29 cellular contexts compared by ENCODE assay signal in genomic region chr1:18608534-18608933, GRCh38. TPM values are rescaled to one million over a fixed set of nuclear protein-coding genes. Genes with fewer than 3 reads are reported as not detected.
DNase-seq lines count a peak whose midpoint lies in the region; TF ChIP-seq lines count a peak whose summit lies in the region.
"Had no signal": no experiment of that assay in that cellular context is flagged by ENCODE, and none has a peak within 500 bp of the region (broad histone marks: within the 10 kb centered on the region; RNA-seq: fewer than 3 reads in every experiment).

No MANE protein-coding gene starts in this region.

- H3K9me3 ChIP-seq in SK-N-MC (ENCODE audit: low read depth, low read length): no peaks in the 10 kb centered on the region
- no peaks in the 10 kb centered on the region for H3K9me3 ChIP-seq in neural progenitor cell (ENCODE audit: low read depth)
- H3K9me3 ChIP-seq in mesenchymal stem cell (ENCODE audit: control insufficient read depth, low read length): peaks cover 4% of the 10 kb centered on the region
- H3K9me3 ChIP-seq: BLaER1, neutrophil had no signal

- H3K23ac ChIP-seq in mesenchymal stem cell (ENCODE audit: low read length in 2 of 2): no peak overlapping the region

- no peak overlapping the region for H3K9ac ChIP-seq in SK-N-MC (ENCODE audit: insufficient read length)
- no peak overlapping the region for H3K9ac ChIP-seq in neural progenitor cell
- H3K9ac ChIP-seq in mesenchymal stem cell (ENCODE audit: low read length): no peak overlapping the region
- H3K9ac ChIP-seq: BLaER1 had no signal

- H3K79me1 ChIP-seq in mesenchymal stem cell (replicated peaks; ENCODE audit: low read length, poor library complexity, severe bottlenecking): no peaks in the 10 kb centered on the region

- no peaks in the 10 kb centered on the region for H3K9me3 Mint-ChIP-seq in HFFc6
- no peaks in the 10 kb centered on the region for H3K9me3 Mint-ChIP-seq in neural progenitor cell

- H3K4me3 ChIP-seq in SK-N-MC (no peak overlapping the region), neural progenitor cell (no peak overlapping the region), mesenchymal stem cell (ENCODE audit: insufficient read depth in 1 of 2, low read depth in 1 of 2, low read length in 2 of 2) (no peak overlapping the region)
- H3K4me3 ChIP-seq: BLaER1, smooth muscle cell, tibial nerve had no signal

- TF ChIP-seq CTCF in HFFc6 (IDR thresholded peaks at IDR 0.05) (peak; percentile 50; the same call in 1 of the 2 replicates), neural progenitor cell (IDR thresholded peaks at IDR 0.05) (peak; percentile 33), RWPE1 (conservative IDR thresholded peaks at IDR 0.05; ENCODE audit: low read depth) (no peak)

- CTCF ChIA-PET in RWPE1 (lab: Yijun Ruan, JAX): interaction anchor here (0.7 to 0.9 kb wide), 4 partner anchors 49 to 497 kb away, joined by 3 to 4 read pairs (median 3); no protein-coding TSS in a partner anchor

- no peak overlapping the region for H3K14ac ChIP-seq in mesenchymal stem cell (ENCODE audit: low read length in 2 of 2)

- no peak overlapping the region for H3K27ac Mint-ChIP-seq in HFFc6
- H3K27ac Mint-ChIP-seq in neural progenitor cell: no peak overlapping the region

- no peak overlapping the region for H2BK15ac ChIP-seq in mesenchymal stem cell (ENCODE audit: low read depth, poor library complexity, severe bottlenecking)

- POLR2A ChIA-PET in RWPE1 (lab: Yijun Ruan, JAX; ENCODE audit: low non-redundant PET): no interaction called here

- no peak overlapping the region for H2BK120ac ChIP-seq in mesenchymal stem cell (ENCODE audit: low read depth, low read length)

- H3K4me2 ChIP-seq in neural progenitor cell (no peak overlapping the region), mesenchymal stem cell (ENCODE audit: low read length, poor library complexity, severe bottlenecking) (no peak overlapping the region)
- H3K4me2 ChIP-seq: BLaER1, smooth muscle cell had no signal

- H3K4me1 ChIP-seq in neural progenitor cell: peaks cover 11% of the 10 kb centered on the region
- peaks cover 1% of the 10 kb centered on the region for H3K4me1 ChIP-seq in mesenchymal stem cell (ENCODE audit: control insufficient read depth, insufficient read depth, low read depth, low read length)
- H3K4me1 ChIP-seq: BLaER1, tibial nerve had no signal

- H3K36me3 ChIP-seq in SK-N-MC (ENCODE audit: insufficient read depth, low read length) (no peaks in the 10 kb centered on the region), neural progenitor cell (no peaks in the 10 kb centered on the region), mesenchymal stem cell (ENCODE audit: control insufficient read depth in 1 of 2, insufficient read depth in 2 of 2, low read depth in 1 of 2, low read length in 2 of 2) (no peaks in the 10 kb centered on the region)
- H3K36me3 ChIP-seq: BLaER1, brain microvascular endothelial cell, neutrophil, tibial nerve had no signal

- H3K36me3 Mint-ChIP-seq in HFFc6 (ENCODE audit: low read depth): no peaks in the 10 kb centered on the region
- H3K36me3 Mint-ChIP-seq in neural progenitor cell: no peaks in the 10 kb centered on the region

- H2BK12ac ChIP-seq in mesenchymal stem cell (ENCODE audit: low read length in 2 of 2): no peak overlapping the region

- peaks cover 18% of the 10 kb centered on the region for H3F3A ChIP-seq in neural progenitor cell (ENCODE audit: low read depth)

- peaks cover 20% of the 10 kb centered on the region for H3K27me3 Mint-ChIP-seq in HFFc6 (ENCODE audit: insufficient read depth)
- H3K27me3 Mint-ChIP-seq in neural progenitor cell (ENCODE audit: insufficient read depth, low read depth): peaks cover 19% of the 10 kb centered on the region

- no peak overlapping the region for H2AFZ ChIP-seq in neural progenitor cell (replicated peaks)
- H2AFZ ChIP-seq in mesenchymal stem cell (ENCODE audit: low read depth, low read length): no peak overlapping the region

- H2BK5ac ChIP-seq in mesenchymal stem cell (ENCODE audit: low read depth, low read length, poor library complexity, severe bottlenecking): no peak overlapping the region

- no peak overlapping the region for H3K4ac ChIP-seq in mesenchymal stem cell (ENCODE audit: low read depth in 1 of 2, low read length in 2 of 2)

- H4K91ac ChIP-seq in mesenchymal stem cell (ENCODE audit: low read length): no peak overlapping the region

- no peak overlapping the region for H4K8ac ChIP-seq in mesenchymal stem cell (ENCODE audit: low read length)

- H3K79me2 ChIP-seq in neural progenitor cell (ENCODE audit: low read depth): no peaks in the 10 kb centered on the region

- H3K4me3 Mint-ChIP-seq in HFFc6 (no peak overlapping the region), neural progenitor cell (no peak overlapping the region)

- DNase-seq in DMS 273 (lab: John Stamatoyannopoulos, UW; ENCODE audit: unreplicated experiment): peak; percentile 37
- DNase-seq in DMS 273 treated with DMSO at 0.1 percent for 48 hours (lab: John Stamatoyannopoulos, UW): no peak
- no peak for DNase-seq in HFFc6
- DNase-seq in SK-N-MC (ENCODE audit: low read depth, low spot score): no peak
- DNase-seq in neural progenitor cell (ENCODE audit: low spot score): no peak
- DNase-seq in mesenchymal stem cell: no peak
- DNase-seq in superior temporal gyrus (ENCODE audit: extremely low spot score): no peak
- no peak for DNase-seq in RWPE1 (ENCODE audit: low spot score)
- DNase-seq: 8988T; activated CD8-positive, alpha-beta memory T cell treated with anti-CD3 and anti-CD28 coated beads, Interleukin-2, amount 50 U/mL, for 4 hours; activated effector memory CD4-positive, alpha-beta T cell treated with anti-CD3 and anti-CD28 coated beads, Interleukin-2, amount 50 U/mL, for 16 hours; brain microvascular endothelial cell; Calu3; GDM1; GOT3; head of caudate nucleus; KBM-7; NCI-H1048; NCI-H510A; stimulated activated CD4-positive, alpha-beta T cell treated with anti-CD3 and anti-CD28 coated beads, Interleukin-2, amount 100 ng/mL, for 48 hours; stimulated activated naive CD8-positive, alpha-beta T cell treated with anti-CD3 and anti-CD28 coated beads, Interleukin-15, Interleukin-2, amounts not matched to agents 100 U/mL and 50 U/mL, for 24 hours; T-helper 2 cell had no signal

- H3K27ac ChIP-seq in SK-N-MC (0 out of 2 replicates have a peak overlapping the region, but pooled peaks have one; percentile 5), neural progenitor cell (no peak overlapping the region), mesenchymal stem cell (ENCODE audit: low read length, poor library complexity, severe bottlenecking) (no peak overlapping the region), RWPE1 (no peak overlapping the region)
- H3K27ac ChIP-seq: BLaER1, brain microvascular endothelial cell, neutrophil, tibial nerve had no signal

- H4K20me1 ChIP-seq in neural progenitor cell (ENCODE audit: low read depth): no peaks in the 10 kb centered on the region
- H4K20me1 ChIP-seq: BLaER1 had no signal

- no peak overlapping the region for H3K18ac ChIP-seq in mesenchymal stem cell (ENCODE audit: low read depth in 1 of 2, low read length in 2 of 2)

- H3K27me3 ChIP-seq in neural progenitor cell (peaks cover 86% of the 10 kb centered on the region), mesenchymal stem cell (ENCODE audit: control insufficient read depth in 1 of 2, insufficient read depth in 1 of 2, low read length in 2 of 2) (peaks cover 7 to 30% of the 10 kb centered on the region in 2 experiments)
- H3K27me3 ChIP-seq: brain microvascular endothelial cell had no signal

- 85% methylated on average over 1 of the region's 1 CpG for WGBS in mesenchymal stem cell

- no peaks in the 10 kb centered on the region for H3K4me1 Mint-ChIP-seq in HFFc6 (ENCODE audit: low read depth)
- peaks cover 10% of the 10 kb centered on the region for H3K4me1 Mint-ChIP-seq in neural progenitor cell

- no peak overlapping the region for H2AK5ac ChIP-seq in mesenchymal stem cell (ENCODE audit: low read length, severe bottlenecking)

RNA-seq across cellular contexts. Expression of gene PAX7, which starts 22.1 kb away (rescaled TPM):
- total RNA-seq in HFFc6 (2021; fragmentation: NEBNext Ultra II Directional; extraction: Animal tissue kit (Norgen Biotek cat#: 25700)): not detected
- total RNA-seq in neural progenitor cell (ENCODE audit: low replicate concordance): 0.06 and 0.46 TPM in 2 replicates
- not detected for polyA plus RNA-seq in mesenchymal stem cell (2013, experiment 1 of 2)
- not detected for polyA plus RNA-seq in mesenchymal stem cell (2013, experiment 2 of 2)
- total RNA-seq: Calu3, liver, mucosa of gallbladder, pulmonary artery endothelial cell, smooth muscle cell, tibial nerve had no signal
- polyA plus RNA-seq: liver, smooth muscle cell had no signal
